ENCODE assay signal across 18 cellular contexts in genomic region chr1:47431534-47431933, GRCh38. TPM values are rescaled to one million over a fixed set of nuclear protein-coding genes. Genes with fewer than 3 reads are reported as not detected.
DNase-seq lines count a peak whose midpoint lies in the region; ATAC-seq, FAIRE-seq and TF ChIP-seq lines count a peak whose summit lies in the region.
"Had no signal": no experiment of that assay in that cellular context is flagged by ENCODE, and none has a peak within 500 bp of the region (broad histone marks: within the 10 kb centered on the region; RNA-seq: fewer than 3 reads in every experiment).

No MANE protein-coding gene starts in this region.

- H3K27ac Mint-ChIP-seq in astrocyte (ENCODE audit: unreplicated experiment) = peak overlapping the region; percentile 34

- peak overlapping the region; percentile 20 for H3K4me3 Mint-ChIP-seq in astrocyte (ENCODE audit: unreplicated experiment)

- H3K9me3 Mint-ChIP-seq in astrocyte (ENCODE audit: unreplicated experiment) = peaks cover 10% of the 10 kb centered on the region

- intact Hi-C loops in pancreas (cut with DNase I) = loop anchor here in 1 of 3 donors (5.0 kb wide), 1 partner anchor 296 kb away; no protein-coding TSS in a partner anchor

- no peak for ATAC-seq in pancreas
- no peak for ATAC-seq in HG03196 (IDR thresholded peaks at IDR 0.05; ENCODE audit: unreplicated experiment)
- ATAC-seq: HCT116 had no signal

- H3K4me3 ChIP-seq in astrocyte (ENCODE audit: insufficient read depth, low read depth, low read length) = no peak overlapping the region
- H3K4me3 ChIP-seq in foreskin fibroblast (ENCODE audit: low read depth in 1 of 2, low read length in 2 of 2) = no peak overlapping the region
- no peak overlapping the region for H3K4me3 ChIP-seq in pancreas
- H3K4me3 ChIP-seq in right atrium auricular region = no peak overlapping the region
- H3K4me3 ChIP-seq: SJSA1 had no signal

- DNase-seq in A172 (ENCODE audit: low spot score) (peak; percentile 17), H4 (ENCODE audit: low spot score) (peak; percentile 43), astrocyte (ENCODE audit: low read depth) (peak; percentile 36), foreskin fibroblast (peak; percentile 51 to 77), NAMALWA (ENCODE audit: low spot score) (no peak), pancreas (no peak), right atrium auricular region (ENCODE audit: low spot score) (no peak)
- DNase-seq: activated T-cell treated with anti-CD3 and anti-CD28 coated beads for 4 hours; DMS79; stimulated activated CD4-positive, alpha-beta T cell treated with anti-CD3 and anti-CD28 coated beads, Interleukin-1b, Interleukin-23, amount 100 ng/mL, for 48 hours had no signal

- WGBS in pancreas, 2 donors = 88 to 93% methylated on average over 1 of the region's 1 CpG

- no peak for FAIRE-seq in astrocyte (lab: Jason Lieb, UNC)
- FAIRE-seq in pancreas (lab: Jason Lieb, UNC) = no peak

- H2AFZ ChIP-seq in astrocyte (ENCODE audit: low read depth, low read length) = no peak overlapping the region
- H2AFZ ChIP-seq: parathyroid adenoma had no signal

- peaks cover 24% of the 10 kb centered on the region for H4K20me1 ChIP-seq in astrocyte (ENCODE audit: insufficient read depth, low read length)

- peaks cover 3% of the 10 kb centered on the region for H3K36me3 Mint-ChIP-seq in astrocyte (ENCODE audit: low read depth, unreplicated experiment)

- H3K9me3 ChIP-seq in astrocyte (ENCODE audit: insufficient read depth, low read depth, low read length) (no peaks in the 10 kb centered on the region), pancreas (no peaks in the 10 kb centered on the region), right atrium auricular region (no peaks in the 10 kb centered on the region)
- H3K9me3 ChIP-seq: adrenal gland, SJSA1 had no signal

- TF ChIP-seq CTCF in astrocyte (IDR thresholded peaks at IDR 0.05; ENCODE audit: insufficient read depth, low read depth, low read length) (no peak), foreskin fibroblast (IDR thresholded peaks at IDR 0.05; ENCODE audit: low read depth, low read length) (no peak), pancreas (IDR thresholded peaks at IDR 0.05) (no peak), right atrium auricular region (IDR thresholded peaks at IDR 0.05) (no peak)

- no peak overlapping the region for H3K9ac ChIP-seq in astrocyte (ENCODE audit: low read length)
- H3K9ac ChIP-seq: parathyroid adenoma had no signal

- H3K4me1 Mint-ChIP-seq in astrocyte (ENCODE audit: low read depth, unreplicated experiment) = peaks cover 12% of the 10 kb centered on the region

- H3K27ac ChIP-seq in astrocyte (ENCODE audit: low read depth, low read length) (no peak overlapping the region), pancreas (no peak overlapping the region), right atrium auricular region (no peak overlapping the region)
- H3K27ac ChIP-seq: parathyroid adenoma, VCaP had no signal

- no peaks in the 10 kb centered on the region for H3K79me2 ChIP-seq in astrocyte (ENCODE audit: insufficient read depth, low read length)
- H3K79me2 ChIP-seq: parathyroid adenoma had no signal

- peaks cover 18% of the 10 kb centered on the region for H3K4me1 ChIP-seq in astrocyte (ENCODE audit: insufficient read depth, low read length)
- peaks cover 5 to 16% (median 5%) of the 10 kb centered on the region in 3 donors for H3K4me1 ChIP-seq in pancreas
- peaks cover 0 to 39% of the 10 kb centered on the region in 2 donors for H3K4me1 ChIP-seq in right atrium auricular region
- H3K4me1 ChIP-seq: parathyroid adenoma had no signal

- peaks cover 86% of the 10 kb centered on the region for H3K27me3 Mint-ChIP-seq in astrocyte (ENCODE audit: low read depth, unreplicated experiment)

- H3K27me3 ChIP-seq in astrocyte (ENCODE audit: insufficient read depth, low read length) = peaks cover 69% of the 10 kb centered on the region
- H3K27me3 ChIP-seq in pancreas = peaks cover 0 to 6% (median 2%) of the 10 kb centered on the region in 4 donors
- peaks cover 14 to 41% of the 10 kb centered on the region in 2 donors for H3K27me3 ChIP-seq in right atrium auricular region
- H3K27me3 ChIP-seq: SJSA1 had no signal

- H3K36me3 ChIP-seq in astrocyte (ENCODE audit: insufficient read depth, low read length) = no peaks in the 10 kb centered on the region
- H3K36me3 ChIP-seq in pancreas = no peaks in the 10 kb centered on the region
- no peaks in the 10 kb centered on the region for H3K36me3 ChIP-seq in right atrium auricular region
- H3K36me3 ChIP-seq: adrenal gland had no signal

- H3K4me2 ChIP-seq in astrocyte (ENCODE audit: low read length) = peak overlapping the region; percentile 73

RNA-seq across cellular contexts. Expression of gene FOXD2, which starts 6.3 kb away (rescaled TPM):
- total RNA-seq in A172 (2014; rRNA removed; shearing (Covaris generic)) = 0.07 and 0.55 TPM in 2 replicates
- 0.52 and 1.5 TPM in 2 replicates for total RNA-seq in H4 (2014; rRNA removed; shearing (Covaris generic))
- total RNA-seq in astrocyte (0.07 TPM in 1 of 2 replicates, not detected in the other), pancreas (under 1 TPM; 0.04 to 0.19 (median 0.09) TPM), right atrium auricular region (under 1 TPM in 1 of 2 donors, not detected in 1; 0.04 TPM)
- under 1 TPM; 0.02 to 0.08 TPM for polyA plus RNA-seq in pancreas

RNA-seq across cellular contexts. Expression of gene FOXE3, which starts 15.4 kb away (rescaled TPM):
- not detected in 2 replicates for total RNA-seq in A172 (2014; rRNA removed; shearing (Covaris generic))
- not detected in 2 replicates for total RNA-seq in H4 (2014; rRNA removed; shearing (Covaris generic))
- 0.14 TPM in 1 of 2 replicates, not detected in the other for total RNA-seq in astrocyte
- not detected for total RNA-seq in pancreas
- not detected for polyA plus RNA-seq in pancreas
- total RNA-seq in right atrium auricular region = not detected
- total RNA-seq: adrenal gland, HT-29, liver, SJSA1 had no signal
- polyA plus RNA-seq: liver had no signal

Comparison
In these comparisons a context has a peak if more than half of its experiments do, and no peak if none do; other contexts are left out.
1. DNase-seq: peak in A172 (single experiment), H4 (single experiment), astrocyte (single experiment) and foreskin fibroblast (2 of 2); none in NAMALWA (single experiment), pancreas (0 of 6) and right atrium auricular region (single experiment).